In genomic region chr1:162151900-162152829, GRCh38 we compare ENCODE assay signal across 1 cellular context.
A peak's percentile ranks its signal among the peaks of the same experiment; 100 is the strongest.
TF ChIP-seq lines count a peak whose summit lies in the region.

No MANE protein-coding gene starts in this region.

TF ChIP-seq in HepG2, 621 proteins besides CTCF, POLR2A, EP300 and RAD21 (continued from another document and continues in another):
- peak; percentile 76 for TF ChIP-seq BORCS8-MEF2B (CRISPR knock-in tag; IDR thresholded peaks at IDR 0.05)
- TF ChIP-seq ZMAT3 (CRISPR knock-in tag; conservative IDR thresholded peaks at IDR 0.05): no peak
- TF ChIP-seq ZBTB3 (CRISPR knock-in tag; IDR thresholded peaks at IDR 0.05; ENCODE audit: borderline replicate concordance, low read depth): 0 out of 2 replicates have a peak, but pooled peaks have one; percentile 61
- TF ChIP-seq TBX2 (CRISPR knock-in tag; IDR thresholded peaks at IDR 0.05; ENCODE audit: borderline replicate concordance): peak; percentile 91
- TF ChIP-seq ZNF296 (CRISPR knock-in tag; conservative IDR thresholded peaks at IDR 0.05): no peak
- TF ChIP-seq, protein P1, sequence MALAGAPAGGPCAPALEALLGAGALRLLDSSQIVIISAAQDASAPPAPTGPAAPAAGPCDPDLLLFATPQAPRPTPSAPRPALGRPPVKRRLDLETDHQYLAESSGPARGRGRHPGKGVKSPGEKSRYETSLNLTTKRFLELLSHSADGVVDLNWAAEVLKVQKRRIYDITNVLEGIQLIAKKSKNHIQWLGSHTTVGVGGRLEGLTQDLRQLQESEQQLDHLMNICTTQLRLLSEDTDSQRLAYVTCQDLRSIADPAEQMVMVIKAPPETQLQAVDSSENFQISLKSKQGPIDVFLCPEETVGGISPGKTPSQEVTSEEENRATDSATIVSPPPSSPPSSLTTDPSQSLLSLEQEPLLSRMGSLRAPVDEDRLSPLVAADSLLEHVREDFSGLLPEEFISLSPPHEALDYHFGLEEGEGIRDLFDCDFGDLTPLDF (CRISPR knock-in tag; IDR thresholded peaks at IDR 0.05): no peak
- no peak for TF ChIP-seq DMAP1 (CRISPR knock-in tag; IDR thresholded peaks at IDR 0.05)
- TF ChIP-seq BHLHE40 (IDR thresholded peaks at IDR 0.05; ENCODE audit: low read length): no peak
- no peak for TF ChIP-seq ZIK1 (CRISPR knock-in tag; IDR thresholded peaks at IDR 0.05; ENCODE audit: borderline replicate concordance, low read depth)
- no peak for TF ChIP-seq MTA3 (CRISPR knock-in tag; IDR thresholded peaks at IDR 0.05)
- no peak for TF ChIP-seq TBX3 (IDR thresholded peaks at IDR 0.05; ENCODE audit: borderline replicate concordance)
- peak; percentile 69 for TF ChIP-seq CREB1 (IDR thresholded peaks at IDR 0.05)
- TF ChIP-seq CREB1 (CRISPR knock-in tag; IDR thresholded peaks at IDR 0.05): peak; percentile 46; the same call in 1 of the 2 replicates
- TF ChIP-seq, protein P2, sequence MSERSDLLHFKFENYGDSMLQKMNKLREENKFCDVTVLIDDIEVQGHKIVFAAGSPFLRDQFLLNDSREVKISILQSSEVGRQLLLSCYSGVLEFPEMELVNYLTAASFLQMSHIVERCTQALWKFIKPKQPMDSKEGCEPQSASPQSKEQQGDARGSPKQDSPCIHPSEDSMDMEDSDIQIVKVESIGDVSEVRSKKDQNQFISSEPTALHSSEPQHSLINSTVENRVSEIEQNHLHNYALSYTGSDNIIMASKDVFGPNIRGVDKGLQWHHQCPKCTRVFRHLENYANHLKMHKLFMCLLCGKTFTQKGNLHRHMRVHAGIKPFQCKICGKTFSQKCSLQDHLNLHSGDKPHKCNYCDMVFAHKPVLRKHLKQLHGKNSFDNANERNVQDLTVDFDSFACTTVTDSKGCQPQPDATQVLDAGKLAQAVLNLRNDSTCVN (CRISPR knock-in tag; IDR thresholded peaks at IDR 0.05; ENCODE audit: borderline replicate concordance): 0 out of 2 replicates have a peak, but pooled peaks have one; percentile 45
- peak; percentile 83 for TF ChIP-seq MED1 (CRISPR knock-in tag; IDR thresholded peaks at IDR 0.05)
- peak; percentile 26; the same call in 1 of the 3 replicates for TF ChIP-seq MXI1 (IDR thresholded peaks at IDR 0.05; ENCODE audit: borderline replicate concordance, low read depth, low read length)
- TF ChIP-seq HNRNPK (IDR thresholded peaks at IDR 0.05; ENCODE audit: low read depth, low read length, poor library complexity, severe bottlenecking): no peak
- TF ChIP-seq FOXP1 (IDR thresholded peaks at IDR 0.05): no peak
- peak; percentile 78 for TF ChIP-seq FOXP1 (CRISPR knock-in tag; IDR thresholded peaks at IDR 0.05)
- TF ChIP-seq ZNF331 (CRISPR knock-in tag; IDR thresholded peaks at IDR 0.05): peak; percentile 85; the same call in 1 of the 2 replicates
- TF ChIP-seq SETDB1 (CRISPR knock-in tag; IDR thresholded peaks at IDR 0.05; ENCODE audit: borderline replicate concordance): no peak
- no peak for TF ChIP-seq IRF1 (CRISPR knock-in tag; IDR thresholded peaks at IDR 0.05; ENCODE audit: low read depth)
- TF ChIP-seq ISX (CRISPR knock-in tag; conservative IDR thresholded peaks at IDR 0.05): no peak
- TF ChIP-seq, protein P3, sequence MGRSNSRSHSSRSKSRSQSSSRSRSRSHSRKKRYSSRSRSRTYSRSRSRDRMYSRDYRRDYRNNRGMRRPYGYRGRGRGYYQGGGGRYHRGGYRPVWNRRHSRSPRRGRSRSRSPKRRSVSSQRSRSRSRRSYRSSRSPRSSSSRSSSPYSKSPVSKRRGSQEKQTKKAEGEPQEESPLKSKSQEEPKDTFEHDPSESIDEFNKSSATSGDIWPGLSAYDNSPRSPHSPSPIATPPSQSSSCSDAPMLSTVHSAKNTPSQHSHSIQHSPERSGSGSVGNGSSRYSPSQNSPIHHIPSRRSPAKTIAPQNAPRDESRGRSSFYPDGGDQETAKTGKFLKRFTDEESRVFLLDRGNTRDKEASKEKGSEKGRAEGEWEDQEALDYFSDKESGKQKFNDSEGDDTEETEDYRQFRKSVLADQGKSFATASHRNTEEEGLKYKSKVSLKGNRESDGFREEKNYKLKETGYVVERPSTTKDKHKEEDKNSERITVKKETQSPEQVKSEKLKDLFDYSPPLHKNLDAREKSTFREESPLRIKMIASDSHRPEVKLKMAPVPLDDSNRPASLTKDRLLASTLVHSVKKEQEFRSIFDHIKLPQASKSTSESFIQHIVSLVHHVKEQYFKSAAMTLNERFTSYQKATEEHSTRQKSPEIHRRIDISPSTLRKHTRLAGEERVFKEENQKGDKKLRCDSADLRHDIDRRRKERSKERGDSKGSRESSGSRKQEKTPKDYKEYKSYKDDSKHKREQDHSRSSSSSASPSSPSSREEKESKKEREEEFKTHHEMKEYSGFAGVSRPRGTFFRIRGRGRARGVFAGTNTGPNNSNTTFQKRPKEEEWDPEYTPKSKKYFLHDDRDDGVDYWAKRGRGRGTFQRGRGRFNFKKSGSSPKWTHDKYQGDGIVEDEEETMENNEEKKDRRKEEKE (IDR thresholded peaks at IDR 0.05): no peak
- TF ChIP-seq HES4 (CRISPR knock-in tag; IDR thresholded peaks at IDR 0.05; ENCODE audit: borderline replicate concordance): 0 out of 2 replicates have a peak, but pooled peaks have one; percentile 29
- TF ChIP-seq, protein P4, sequence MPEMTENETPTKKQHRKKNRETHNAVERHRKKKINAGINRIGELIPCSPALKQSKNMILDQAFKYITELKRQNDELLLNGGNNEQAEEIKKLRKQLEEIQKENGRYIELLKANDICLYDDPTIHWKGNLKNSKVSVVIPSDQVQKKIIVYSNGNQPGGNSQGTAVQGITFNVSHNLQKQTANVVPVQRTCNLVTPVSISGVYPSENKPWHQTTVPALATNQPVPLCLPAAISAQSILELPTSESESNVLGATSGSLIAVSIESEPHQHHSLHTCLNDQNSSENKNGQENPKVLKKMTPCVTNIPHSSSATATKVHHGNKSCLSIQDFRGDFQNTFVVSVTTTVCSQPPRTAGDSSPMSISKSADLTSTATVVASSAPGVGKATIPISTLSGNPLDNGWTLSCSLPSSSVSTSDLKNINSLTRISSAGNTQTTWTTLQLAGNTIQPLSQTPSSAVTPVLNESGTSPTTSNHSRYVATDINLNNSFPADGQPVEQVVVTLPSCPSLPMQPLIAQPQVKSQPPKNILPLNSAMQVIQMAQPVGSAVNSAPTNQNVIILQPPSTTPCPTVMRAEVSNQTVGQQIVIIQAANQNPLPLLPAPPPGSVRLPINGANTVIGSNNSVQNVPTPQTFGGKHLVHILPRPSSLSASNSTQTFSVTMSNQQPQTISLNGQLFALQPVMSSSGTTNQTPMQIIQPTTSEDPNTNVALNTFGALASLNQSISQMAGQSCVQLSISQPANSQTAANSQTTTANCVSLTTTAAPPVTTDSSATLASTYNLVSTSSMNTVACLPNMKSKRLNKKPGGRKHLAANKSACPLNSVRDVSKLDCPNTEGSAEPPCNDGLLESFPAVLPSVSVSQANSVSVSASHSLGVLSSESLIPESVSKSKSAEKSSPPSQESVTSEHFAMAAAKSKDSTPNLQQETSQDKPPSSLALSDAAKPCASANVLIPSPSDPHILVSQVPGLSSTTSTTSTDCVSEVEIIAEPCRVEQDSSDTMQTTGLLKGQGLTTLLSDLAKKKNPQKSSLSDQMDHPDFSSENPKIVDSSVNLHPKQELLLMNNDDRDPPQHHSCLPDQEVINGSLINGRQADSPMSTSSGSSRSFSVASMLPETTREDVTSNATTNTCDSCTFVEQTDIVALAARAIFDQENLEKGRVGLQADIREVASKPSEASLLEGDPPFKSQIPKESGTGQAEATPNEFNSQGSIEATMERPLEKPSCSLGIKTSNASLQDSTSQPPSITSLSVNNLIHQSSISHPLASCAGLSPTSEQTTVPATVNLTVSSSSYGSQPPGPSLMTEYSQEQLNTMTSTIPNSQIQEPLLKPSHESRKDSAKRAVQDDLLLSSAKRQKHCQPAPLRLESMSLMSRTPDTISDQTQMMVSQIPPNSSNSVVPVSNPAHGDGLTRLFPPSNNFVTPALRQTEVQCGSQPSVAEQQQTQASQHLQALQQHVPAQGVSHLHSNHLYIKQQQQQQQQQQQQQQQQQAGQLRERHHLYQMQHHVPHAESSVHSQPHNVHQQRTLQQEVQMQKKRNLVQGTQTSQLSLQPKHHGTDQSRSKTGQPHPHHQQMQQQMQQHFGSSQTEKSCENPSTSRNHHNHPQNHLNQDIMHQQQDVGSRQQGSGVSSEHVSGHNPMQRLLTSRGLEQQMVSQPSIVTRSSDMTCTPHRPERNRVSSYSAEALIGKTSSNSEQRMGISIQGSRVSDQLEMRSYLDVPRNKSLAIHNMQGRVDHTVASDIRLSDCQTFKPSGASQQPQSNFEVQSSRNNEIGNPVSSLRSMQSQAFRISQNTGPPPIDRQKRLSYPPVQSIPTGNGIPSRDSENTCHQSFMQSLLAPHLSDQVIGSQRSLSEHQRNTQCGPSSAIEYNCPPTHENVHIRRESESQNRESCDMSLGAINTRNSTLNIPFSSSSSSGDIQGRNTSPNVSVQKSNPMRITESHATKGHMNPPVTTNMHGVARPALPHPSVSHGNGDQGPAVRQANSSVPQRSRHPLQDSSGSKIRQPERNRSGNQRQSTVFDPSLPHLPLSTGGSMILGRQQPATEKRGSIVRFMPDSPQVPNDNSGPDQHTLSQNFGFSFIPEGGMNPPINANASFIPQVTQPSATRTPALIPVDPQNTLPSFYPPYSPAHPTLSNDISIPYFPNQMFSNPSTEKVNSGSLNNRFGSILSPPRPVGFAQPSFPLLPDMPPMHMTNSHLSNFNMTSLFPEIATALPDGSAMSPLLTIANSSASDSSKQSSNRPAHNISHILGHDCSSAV (CRISPR knock-in tag; IDR thresholded peaks at IDR 0.05; ENCODE audit: borderline replicate concordance): no peak
- TF ChIP-seq, protein P5, sequence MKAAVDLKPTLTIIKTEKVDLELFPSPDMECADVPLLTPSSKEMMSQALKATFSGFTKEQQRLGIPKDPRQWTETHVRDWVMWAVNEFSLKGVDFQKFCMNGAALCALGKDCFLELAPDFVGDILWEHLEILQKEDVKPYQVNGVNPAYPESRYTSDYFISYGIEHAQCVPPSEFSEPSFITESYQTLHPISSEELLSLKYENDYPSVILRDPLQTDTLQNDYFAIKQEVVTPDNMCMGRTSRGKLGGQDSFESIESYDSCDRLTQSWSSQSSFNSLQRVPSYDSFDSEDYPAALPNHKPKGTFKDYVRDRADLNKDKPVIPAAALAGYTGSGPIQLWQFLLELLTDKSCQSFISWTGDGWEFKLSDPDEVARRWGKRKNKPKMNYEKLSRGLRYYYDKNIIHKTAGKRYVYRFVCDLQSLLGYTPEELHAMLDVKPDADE (CRISPR knock-in tag; IDR thresholded peaks at IDR 0.05): no peak
- TF ChIP-seq GMEB1 (CRISPR knock-in tag; IDR thresholded peaks at IDR 0.05; ENCODE audit: borderline replicate concordance): peak; percentile 51; the same call in 1 of the 2 replicates
- no peak for TF ChIP-seq ZNF446 (CRISPR knock-in tag; IDR thresholded peaks at IDR 0.05)
- TF ChIP-seq ZNF710 (CRISPR knock-in tag; IDR thresholded peaks at IDR 0.05; ENCODE audit: borderline replicate concordance): peak; percentile 79
- TF ChIP-seq ZFP37 (CRISPR knock-in tag; IDR thresholded peaks at IDR 0.05; ENCODE audit: borderline replicate concordance): no peak
- TF ChIP-seq ZBTB10 (CRISPR knock-in tag; IDR thresholded peaks at IDR 0.05; ENCODE audit: borderline replicate concordance): no peak
